ENCODE assay signal across 28 cellular contexts in genomic region chr1:57345916-57346315, GRCh38.
"Had no signal": no experiment of that assay in that cellular context is flagged by ENCODE, and none has a peak within 500 bp of the region (broad histone marks: within the 10 kb centered on the region; RNA-seq: fewer than 3 reads in every experiment).

No MANE protein-coding gene starts in this region.

- ATAC-seq: activated CD4-positive, CD25-positive, alpha-beta regulatory T cell treated with anti-CD3 and anti-CD28 coated beads, Interleukin-2, amount 50 U/mL, for 24 hours; activated CD8-positive, alpha-beta T cell treated with anti-CD3 and anti-CD28 coated beads for 36 hours; activated T-cell treated with anti-CD3 and anti-CD28 coated beads, Interleukin-2, amount 50 U/mL, for 72 hours; SK-N-SH treated with all-trans-retinoic acid at 6 μM for 48 hours had no signal

- H3K9me3 ChIP-seq: adrenal gland, Peyer's patch, SJSA1 had no signal

- H3K27ac ChIP-seq: adrenal gland, Peyer's patch, RWPE1, SJSA1, VCaP had no signal

- H3K27me3 ChIP-seq: adrenal gland, Peyer's patch had no signal

- H3K4me3 Mint-ChIP-seq: activated CD8-positive, alpha-beta T cell treated with anti-CD3 and anti-CD28 coated beads for 36 hours; activated naive CD8-positive, alpha-beta T cell treated with anti-CD3 and anti-CD28 coated beads, Interleukin-2, amount 10 ng/mL, durations not matched to agents 7 days and 5 days; activated T-cell treated with anti-CD3 and anti-CD28 coated beads, Interleukin-2, amount 50 U/mL, for 72 hours; T-helper 1 cell treated with Interleukin-12 subunit alpha and Interleukin-12 subunit beta and Interleukin-4 antibody, amounts not matched to agents 30 μg/mL and 1 μg/mL, for 36 hours had no signal

- DNase-seq: activated CD4-positive, alpha-beta T cell treated with anti-CD3 and anti-CD28 coated beads for 4 hours; activated CD8-positive, alpha-beta memory T cell treated with anti-CD3 and anti-CD28 coated beads, Interleukin-2, amount 50 U/mL, for 4 hours; activated CD8-positive, alpha-beta T cell treated with anti-CD3 and anti-CD28 coated beads for 36 hours; activated naive CD4-positive, alpha-beta T cell treated with anti-CD3 and anti-CD28 coated beads, Interleukin-2, amount 50 U/mL, for 16 hours; activated naive CD8-positive, alpha-beta T cell treated with anti-CD3 and anti-CD28 coated beads, Interleukin-2, amount 10 ng/mL, durations not matched to agents 7 days and 5 days; activated T-cell treated with anti-CD3 and anti-CD28 coated beads, Interleukin-2, amount 50 U/mL, for 72 hours; adrenal gland; anterior cingulate cortex; Karpas-422; NCI-H1105 treated with DMSO at 0.1 percent for 48 hours; NCI-H146; NCI-H187 treated with DMSO at 0.1 percent for 48 hours; NCI-H2081 treated with DMSO at 0.1 percent for 48 hours; NCI-H2171; NCI-H2227 treated with DMSO at 0.1 percent for 48 hours; NCI-H446 treated with DMSO at 0.1 percent for 48 hours; NCI-H524 treated with DMSO at 0.1 percent for 48 hours; NCI-H748 treated with DMSO at 0.1 percent for 48 hours; NK-92 treated with Interleukin-12 subunit alpha and Interleukin-12 subunit beta, amount 100 ng/mL, for 24 hours; Peyer's patch; Right ventricle myocardium superior; T-helper 9 cell had no signal

- H3K4me1 ChIP-seq: adrenal gland, Peyer's patch, SJSA1 had no signal

- H3K4me3 ChIP-seq: adrenal gland, Peyer's patch, SJSA1 had no signal

- H3K27ac Mint-ChIP-seq: activated CD8-positive, alpha-beta T cell treated with anti-CD3 and anti-CD28 coated beads for 36 hours; activated naive CD8-positive, alpha-beta T cell treated with anti-CD3 and anti-CD28 coated beads, Interleukin-2, amount 10 ng/mL, durations not matched to agents 7 days and 5 days; activated T-cell treated with anti-CD3 and anti-CD28 coated beads, Interleukin-2, amount 50 U/mL, for 72 hours; T-helper 1 cell treated with Interleukin-12 subunit alpha and Interleukin-12 subunit beta and Interleukin-4 antibody, amounts not matched to agents 30 μg/mL and 1 μg/mL, for 36 hours had no signal

- H3K36me3 ChIP-seq: adrenal gland, Peyer's patch, SJSA1 had no signal

- H3K4me1 Mint-ChIP-seq: activated naive CD8-positive, alpha-beta T cell treated with anti-CD3 and anti-CD28 coated beads, Interleukin-2, amount 10 ng/mL, durations not matched to agents 7 days and 5 days had no signal

- H3K36me3 Mint-ChIP-seq: activated naive CD8-positive, alpha-beta T cell treated with anti-CD3 and anti-CD28 coated beads, Interleukin-2, amount 10 ng/mL, durations not matched to agents 7 days and 5 days had no signal

- H3K27me3 Mint-ChIP-seq: activated CD8-positive, alpha-beta T cell treated with anti-CD3 and anti-CD28 coated beads for 36 hours; activated naive CD8-positive, alpha-beta T cell treated with anti-CD3 and anti-CD28 coated beads, Interleukin-2, amount 10 ng/mL, durations not matched to agents 7 days and 5 days had no signal
